Comparison of ENCODE assay signal across 8 cellular contexts in genomic region chr20:18056174-18057105, GRCh38. TPM values are rescaled to one million over a fixed set of nuclear protein-coding genes. Genes with fewer than 3 reads are reported as not detected.
A peak's percentile ranks its signal among the peaks of the same experiment; 100 is the strongest.
DNase-seq lines count a peak whose midpoint lies in the region; ATAC-seq and TF ChIP-seq lines count a peak whose summit lies in the region.

No MANE protein-coding gene starts in this region.

- TF ChIP-seq POLR2A in esophagus muscularis mucosa (IDR thresholded peaks at IDR 0.05; ENCODE audit: low read depth) = no peak

- H3K27ac ChIP-seq in esophagus muscularis mucosa (replicated peaks in 1 of 4) = peak overlapping the region in 1 of 4 donors; percentile 13
- H3K27ac ChIP-seq in parathyroid adenoma = peak overlapping the region; percentile 58

- H3K36me3 ChIP-seq in esophagus muscularis mucosa (no peaks in the 10 kb centered on the region), parathyroid adenoma (ENCODE audit: control insufficient read depth, insufficient read depth, low read length) (no peaks in the 10 kb centered on the region)

- 2% methylated on average over 10 of the region's 104 CpGs for WGBS in esophagus muscularis mucosa

- H3K27me3 ChIP-seq in esophagus muscularis mucosa = peaks cover 4 to 88% (median 46%) of the 10 kb centered on the region in 4 donors
- peaks cover 3% of the 10 kb centered on the region for H3K27me3 ChIP-seq in parathyroid adenoma (ENCODE audit: control insufficient read depth, insufficient read depth, low read length)

- no peak for TF ChIP-seq CTCF in esophagus muscularis mucosa (IDR thresholded peaks at IDR 0.05)
- no peak for TF ChIP-seq CTCF in parathyroid adenoma (IDR thresholded peaks at IDR 0.05)

- H3K4me3 ChIP-seq in esophagus muscularis mucosa (peak overlapping the region; percentile 47 to 60 (median 52)), parathyroid adenoma (ENCODE audit: low read depth, low read length) (peak overlapping the region; percentile 62)

- H2AFZ ChIP-seq in parathyroid adenoma = peak overlapping the region; percentile 74

- no peak for TF ChIP-seq EP300 in esophagus muscularis mucosa (IDR thresholded peaks at IDR 0.05)

- H3K4me1 ChIP-seq in esophagus muscularis mucosa (peaks cover 19 to 38% (median 34%) of the 10 kb centered on the region in 4 donors), parathyroid adenoma (peaks cover 4% of the 10 kb centered on the region)

- no peaks in the 10 kb centered on the region for H3K79me2 ChIP-seq in parathyroid adenoma

- no peak overlapping the region for H3K9ac ChIP-seq in parathyroid adenoma

- ATAC-seq in HG03135 (IDR thresholded peaks at IDR 0.05; ENCODE audit: unreplicated experiment) = no peak
- no peak for ATAC-seq in GM21360 (IDR thresholded peaks at IDR 0.05; ENCODE audit: unreplicated experiment)

- DNase-seq in activated effector memory CD4-positive, alpha-beta T cell treated with anti-CD3 and anti-CD28 coated beads, Interleukin-2, amount 50 U/mL, for 16 hours = peak; percentile 51
- no peak for DNase-seq in activated effector memory CD4-positive, alpha-beta T cell treated with Interleukin-2 at 50 U/mL for 16 hours
- DNase-seq in RPMI8226 (peak; percentile 83), esophagus muscularis mucosa (ENCODE audit: extremely low spot score) (no peak), SIG-M5 (lab: John Stamatoyannopoulos, UW) (no peak)

- intact Hi-C loops in esophagus muscularis mucosa (cut with DNase I) = no loop called here

- peak overlapping the region; percentile 70 for H3K4me2 ChIP-seq in parathyroid adenoma (ENCODE audit: low read length)

- H3K9me3 ChIP-seq in esophagus muscularis mucosa (no peaks in the 10 kb centered on the region), parathyroid adenoma (ENCODE audit: control insufficient read depth, low read length) (no peaks in the 10 kb centered on the region)

RNA-seq across cellular contexts. Expression of gene OVOL2, which starts 1.3 kb away (rescaled TPM):
- total RNA-seq in esophagus muscularis mucosa = not detected

Comparison
In these comparisons a context has a peak if more than half of its experiments do, and no peak if none do; other contexts are left out.
1. DNase-seq: peak in activated effector memory CD4-positive, alpha-beta T cell treated with anti-CD3 and anti-CD28 coated beads, Interleukin-2, amount 50 U/mL, for 16 hours (single experiment) and RPMI8226 (single experiment); none in activated effector memory CD4-positive, alpha-beta T cell treated with Interleukin-2 at 50 U/mL for 16 hours (single experiment), esophagus muscularis mucosa (single experiment) and SIG-M5 (single experiment).